ENCODE assay signal across 20 cellular contexts in genomic region chr17:29102046-29102445, GRCh38. TPM values are rescaled to one million over a fixed set of nuclear protein-coding genes. Genes with fewer than 3 reads are reported as not detected.
DNase-seq lines count a peak whose midpoint lies in the region; ATAC-seq, FAIRE-seq and TF ChIP-seq lines count a peak whose summit lies in the region.
"Had no signal": no experiment of that assay in that cellular context is flagged by ENCODE, and none has a peak within 500 bp of the region (broad histone marks: within the 10 kb centered on the region; RNA-seq: fewer than 3 reads in every experiment).

No MANE protein-coding gene starts in this region.

- no peak for FAIRE-seq in keratinocyte (lab: Jason Lieb, UNC)

- H3K36me3 ChIP-seq in left ventricle myocardium inferior (peaks cover 100% of the 10 kb centered on the region), keratinocyte (ENCODE audit: control insufficient read depth in 2 of 2, extremely low read depth in 1 of 2, insufficient read depth in 2 of 2, low read length in 2 of 2) (peaks cover 46 to 49% of the 10 kb centered on the region in 2 experiments)
- H3K36me3 ChIP-seq: ovary had no signal

- intact Hi-C loops in left ventricle myocardium inferior (cut with micrococcal nuclease): no loop called here
- intact Hi-C loops in left cardiac atrium (cut with DNase I): no loop called here

- H4K20me1 ChIP-seq in keratinocyte (ENCODE audit: control insufficient read depth, extremely low read depth, insufficient read depth, low read length): no peaks in the 10 kb centered on the region

- H3K4me2 ChIP-seq in keratinocyte (ENCODE audit: control insufficient read depth, extremely low read depth, insufficient read depth, low read depth, low read length): no peak overlapping the region

- H3K9me3 ChIP-seq in left ventricle myocardium inferior (replicated peaks) (no peaks in the 10 kb centered on the region), keratinocyte (ENCODE audit: control insufficient read depth, low read depth, low read length) (no peaks in the 10 kb centered on the region)
- H3K9me3 ChIP-seq: ovary, vagina had no signal

- H3K4me3 ChIP-seq in left ventricle myocardium inferior: no peak overlapping the region
- H3K4me3 ChIP-seq in keratinocyte (ENCODE audit: control insufficient read depth in 2 of 3, extremely low read depth in 1 of 3, insufficient read depth in 2 of 3, low read depth in 1 of 3, low read length in 3 of 3): no peak overlapping the region
- H3K4me3 ChIP-seq: ovary, skin epidermis, vagina had no signal

- H3K4me1 ChIP-seq in left ventricle myocardium inferior: peaks cover 22% of the 10 kb centered on the region
- H3K4me1 ChIP-seq in keratinocyte (ENCODE audit: control insufficient read depth, extremely low read depth, insufficient read depth, low read length): peaks cover 14% of the 10 kb centered on the region
- H3K4me1 ChIP-seq: vagina had no signal

- no peaks in the 10 kb centered on the region for H3K79me2 ChIP-seq in keratinocyte (ENCODE audit: control insufficient read depth, insufficient read depth, low read length)

- peak overlapping the region; percentile 0 for H3K9ac ChIP-seq in keratinocyte (ENCODE audit: control insufficient read depth, extremely low read depth, insufficient read depth, low read length)

- no peaks in the 10 kb centered on the region for H3K9me1 ChIP-seq in keratinocyte (ENCODE audit: control insufficient read depth, extremely low read depth, insufficient read depth, low read length)

- TF ChIP-seq CTCF in left ventricle myocardium inferior (IDR thresholded peaks at IDR 0.05; ENCODE audit: borderline replicate concordance) (no peak), keratinocyte (optimal IDR thresholded peaks at IDR 0.05 in 1 of 3, IDR thresholded peaks at IDR 0.05 in 1 of 3, conservative IDR thresholded peaks at IDR 0.05 in 1 of 3; ENCODE audit: extremely low read depth in 1 of 3, insufficient read depth in 2 of 3, low read length in 3 of 3) (no peak)

- dilution Hi-C loops in keratinocyte (cut with MboI; ENCODE audit: extremely low pct_ligation_motif_present, low sequenced_read_pairs): no loop called here

- H2AFZ ChIP-seq in keratinocyte (ENCODE audit: control insufficient read depth, low read length): no peak overlapping the region

- H3K27ac ChIP-seq in left ventricle myocardium inferior (replicated peaks) (peak overlapping the region; percentile 58), keratinocyte (ENCODE audit: control insufficient read depth, insufficient read depth, low read length) (peak overlapping the region; percentile 33), temporal lobe (ENCODE audit: low read depth, low read length) (peak overlapping the region; percentile 30)
- H3K27ac ChIP-seq: ovary, vagina had no signal

- H3K27me3 ChIP-seq in left ventricle myocardium inferior (ENCODE audit: low read depth) (no peaks in the 10 kb centered on the region), keratinocyte (ENCODE audit: control insufficient read depth, extremely low read depth, insufficient read depth, low read length) (no peaks in the 10 kb centered on the region)
- H3K27me3 ChIP-seq: ovary, vagina had no signal

- no peak for ATAC-seq in left cardiac atrium
- ATAC-seq in GM19467 (IDR thresholded peaks at IDR 0.05; ENCODE audit: unreplicated experiment): no peak
- no peak for ATAC-seq in GM19395 (IDR thresholded peaks at IDR 0.05; ENCODE audit: unreplicated experiment)
- ATAC-seq: activated CD8-positive, alpha-beta T cell treated with anti-CD3 and anti-CD28 coated beads for 36 hours; activated T-cell treated with anti-CD3 and anti-CD28 coated beads, Interleukin-2, amount 50 U/mL, for 4 hours; T-cell had no signal

- DNase-seq in left ventricle myocardium inferior (no peak), left cardiac atrium (no peak), RPMI7951 (ENCODE audit: low read depth) (peak; percentile 28), keratinocyte (ENCODE audit: low read depth, low spot score) (no peak), NCI-H2227 (lab: John Stamatoyannopoulos, UW; ENCODE audit: unreplicated experiment) (no peak)
- DNase-seq: activated CD8-positive, alpha-beta T cell treated with anti-CD3 and anti-CD28 coated beads for 36 hours; activated naive CD8-positive, alpha-beta T cell treated with anti-CD3 and anti-CD28 coated beads, Interleukin-2, amount 10 ng/mL, durations not matched to agents 7 days and 5 days; activated T-cell treated with anti-CD3 and anti-CD28 coated beads, Interleukin-2, amount 50 U/mL, for 4 hours; DMS53; erythroblast; NCI-H1417 treated with DMSO at 0.1 percent for 48 hours; NCI-H226; ovary; stimulated activated CD4-positive, alpha-beta T cell treated with anti-CD3 and anti-CD28 coated beads, Interleukin-4, amount 100 ng/mL, for 1 hour; T-cell had no signal

RNA-seq across cellular contexts. Expression of gene PIPOX, which starts 59.1 kb away (rescaled TPM):
- 0.60 TPM for total RNA-seq in left ventricle myocardium inferior
- total RNA-seq in left cardiac atrium: under 1 TPM; 0.55 to 0.91 TPM
- total RNA-seq in RPMI7951 (2014; rRNA removed; shearing (Covaris generic)): 10.0 and 11.7 TPM in 2 replicates
- polyA plus RNA-seq in keratinocyte: 0.03 to 0.15 TPM in 2 of 3 replicates, not detected in the other
- not detected for polyA plus RNA-seq in keratinocyte (2011; ENCODE audit: low read depth)
- polyA plus RNA-seq in keratinocyte (2011; cell fraction: cytosol; rRNA removed): not detected in 2 replicates
- 0.28 and 0.60 TPM in 2 replicates for polyA plus RNA-seq in keratinocyte (2011; cell fraction: nucleus; rRNA removed)
- polyA plus RNA-seq in keratinocyte (2012; ENCODE audit: low replicate concordance): 0.35 TPM in 1 of 2 replicates, not detected in the other
- 0.49 to 1.4 TPM in 2 of 3 replicates, not detected in the other for polyA minus RNA-seq in keratinocyte
- not detected for polyA minus RNA-seq in keratinocyte (2011; cell fraction: cytosol; rRNA and poly(A)+ RNA removed)
- polyA minus RNA-seq in keratinocyte (2011; cell fraction: nucleus; rRNA and poly(A)+ RNA removed): 0.95 and 2.3 TPM in 2 replicates
- 3.0 TPM for total RNA-seq in temporal lobe
